8 cellular contexts compared by ENCODE assay signal in genomic region chr1:219416598-219417238, GRCh38.
A peak's percentile ranks its signal among the peaks of the same experiment; 100 is the strongest.
DNase-seq lines count a peak whose midpoint lies in the region; ATAC-seq lines count a peak whose summit lies in the region.

No MANE protein-coding gene starts in this region.

- H3K36me3 Mint-ChIP-seq in stimulated activated effector memory CD8-positive, alpha-beta T cell treated with anti-CD3 and anti-CD28 coated beads, Interleukin-12 subunit alpha, Interleukin-12 subunit beta, amount 100 ng/mL, for 72 hours: no peaks in the 10 kb centered on the region

- H3K4me1 Mint-ChIP-seq in stimulated activated effector memory CD8-positive, alpha-beta T cell treated with anti-CD3 and anti-CD28 coated beads, Interleukin-12 subunit alpha, Interleukin-12 subunit beta, amount 100 ng/mL, for 72 hours: no peaks in the 10 kb centered on the region

- H3K4me3 Mint-ChIP-seq in stimulated activated effector memory CD8-positive, alpha-beta T cell treated with anti-CD3 and anti-CD28 coated beads, Interleukin-12 subunit alpha, Interleukin-12 subunit beta, amount 100 ng/mL, for 72 hours: no peak overlapping the region

- peak; percentile 94 for ATAC-seq in GM18511 (IDR thresholded peaks at IDR 0.05; ENCODE audit: unreplicated experiment)
- ATAC-seq in HG02970 (IDR thresholded peaks at IDR 0.05; ENCODE audit: low FRiP score, unreplicated experiment): peak; percentile 77
- peak; percentile 80 for ATAC-seq in stimulated activated effector memory CD8-positive, alpha-beta T cell treated with anti-CD3 and anti-CD28 coated beads, Interleukin-12 subunit alpha, Interleukin-12 subunit beta, amount 100 ng/mL, for 72 hours

- peak; percentile 25 for DNase-seq in AG08396 (ENCODE audit: low spot score)
- peak; percentile 47 for DNase-seq in NCI-H2107 (lab: John Stamatoyannopoulos, UW)
- DNase-seq in activated CD4-positive, alpha-beta T cell treated with anti-CD3 and anti-CD28 coated beads for 24 hours (ENCODE audit: low read depth in 2 of 2): peak; percentile 41 to 61
- DNase-seq in dermis blood vessel endothelial cell: peak; percentile 80
- DNase-seq in medulla oblongata (ENCODE audit: extremely low spot score): peak; percentile 62
- DNase-seq in stimulated activated effector memory CD8-positive, alpha-beta T cell treated with anti-CD3 and anti-CD28 coated beads, Interleukin-12 subunit alpha, Interleukin-12 subunit beta, amount 100 ng/mL, for 72 hours (ENCODE audit: low spot score in 2 of 2): peak; percentile 40 to 78

- H3K9me3 Mint-ChIP-seq in stimulated activated effector memory CD8-positive, alpha-beta T cell treated with anti-CD3 and anti-CD28 coated beads, Interleukin-12 subunit alpha, Interleukin-12 subunit beta, amount 100 ng/mL, for 72 hours: no peaks in the 10 kb centered on the region

- H3K27ac Mint-ChIP-seq in stimulated activated effector memory CD8-positive, alpha-beta T cell treated with anti-CD3 and anti-CD28 coated beads, Interleukin-12 subunit alpha, Interleukin-12 subunit beta, amount 100 ng/mL, for 72 hours: no peak overlapping the region

Comparison
In these comparisons a context has a peak if more than half of its experiments do, and no peak if none do; other contexts are left out.
1. Peak in every context shown above with its lines: DNase-seq and ATAC-seq.
2. DNase-seq: peak in every context shown above with its lines; median percentile 80 in dermis blood vessel endothelial cell; 62 in medulla oblongata; 59 in stimulated activated effector memory CD8-positive, alpha-beta T cell treated with anti-CD3 and anti-CD28 coated beads, Interleukin-12 subunit alpha, Interleukin-12 subunit beta, amount 100 ng/mL, for 72 hours; 51 in activated CD4-positive, alpha-beta T cell treated with anti-CD3 and anti-CD28 coated beads for 24 hours; 47 in NCI-H2107; 25 in AG08396.